In the genomic region with DNA sequence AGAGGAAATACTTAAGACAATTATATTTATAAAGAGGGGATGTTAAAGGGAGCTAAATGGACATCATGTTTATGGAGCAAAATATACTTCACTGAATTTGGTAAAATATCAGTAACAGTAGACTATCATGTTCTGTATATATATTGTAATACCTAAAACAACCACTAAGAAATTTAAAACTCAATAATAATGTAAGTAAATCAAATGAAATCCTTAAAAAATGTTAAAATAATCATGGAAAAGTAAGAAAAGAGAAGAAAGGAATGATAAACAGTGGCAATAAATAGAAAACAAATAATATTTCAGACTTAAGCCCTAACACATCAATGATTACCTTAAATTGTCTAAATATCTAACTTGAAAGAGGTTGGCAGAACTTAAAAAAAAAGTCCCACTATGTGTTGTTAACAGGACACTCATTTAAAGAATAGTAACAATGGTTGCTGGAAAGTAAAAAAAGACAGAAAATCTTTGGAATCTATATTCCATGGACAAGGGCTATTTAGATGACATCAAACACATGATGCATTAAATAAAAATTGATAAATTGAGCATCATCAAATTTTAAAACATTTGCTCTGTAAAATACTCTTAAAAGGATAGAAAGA, we compare ENCODE assay signal across 17 cellular contexts.
"Had no signal": no experiment of that assay in that cellular context is flagged by ENCODE, and none has a peak within 500 bp of the region (broad histone marks: within the 10 kb centered on the region; RNA-seq: fewer than 3 reads in every experiment).

No MANE protein-coding gene starts in this region.

- H3K27me3 Mint-ChIP-seq: activated CD4-positive, alpha-beta memory T cell treated with anti-CD3 and anti-CD28 coated beads for 36 hours; activated naive CD8-positive, alpha-beta T cell had no signal

- H3K9me3 Mint-ChIP-seq: activated CD4-positive, alpha-beta memory T cell treated with anti-CD3 and anti-CD28 coated beads for 36 hours had no signal

- H3K4me1 ChIP-seq: esophagus squamous epithelium, heart left ventricle, pancreas, tibial artery had no signal

- H3K4me3 Mint-ChIP-seq: activated CD4-positive, alpha-beta memory T cell treated with anti-CD3 and anti-CD28 coated beads for 36 hours; activated naive CD8-positive, alpha-beta T cell; activated T-cell treated with anti-CD3 and anti-CD28 coated beads, Interleukin-2, amount 50 U/mL, for 4 hours; natural killer cell; stimulated activated effector memory CD8-positive, alpha-beta T cell treated with anti-CD3 and anti-CD28 coated beads, Interleukin-12 subunit alpha, Interleukin-12 subunit beta, amount 100 ng/mL, for 72 hours had no signal

- ATAC-seq: activated T-cell treated with anti-CD3 and anti-CD28 coated beads, Interleukin-2, amount 50 U/mL, for 4 hours; heart left ventricle; natural killer cell; pancreas; stimulated activated effector memory CD8-positive, alpha-beta T cell treated with anti-CD3 and anti-CD28 coated beads, Interleukin-12 subunit alpha, Interleukin-12 subunit beta, amount 100 ng/mL, for 72 hours had no signal

- FAIRE-seq: endometrium, pancreas had no signal

- H3K4me1 Mint-ChIP-seq: natural killer cell; stimulated activated effector memory CD8-positive, alpha-beta T cell treated with anti-CD3 and anti-CD28 coated beads, Interleukin-12 subunit alpha, Interleukin-12 subunit beta, amount 100 ng/mL, for 72 hours had no signal

- H3K36me3 ChIP-seq: esophagus squamous epithelium, heart left ventricle, pancreas, tibial artery had no signal

- H3K27ac ChIP-seq: dorsolateral prefrontal cortex, esophagus squamous epithelium, heart left ventricle, pancreas, skin epidermis, tibial artery had no signal

- DNase-seq: activated CD4-positive, alpha-beta memory T cell treated with anti-CD3 and anti-CD28 coated beads for 36 hours; activated CD4-positive, alpha-beta T cell treated with anti-CD3 and anti-CD28 coated beads for 1 hour; activated effector memory CD4-positive, alpha-beta T cell treated with anti-CD3 and anti-CD28 coated beads, Interleukin-2, amount 50 U/mL, for 16 hours; activated T-cell treated with anti-CD3 and anti-CD28 coated beads, Interleukin-2, amount 50 U/mL, for 4 hours; dorsolateral prefrontal cortex; esophagus squamous epithelium; foreskin melanocyte; heart left ventricle; mammary epithelial cell; natural killer cell; pancreas; T-helper 9 cell; tibial artery had no signal

- H3K27ac Mint-ChIP-seq: activated CD4-positive, alpha-beta memory T cell treated with anti-CD3 and anti-CD28 coated beads for 36 hours; activated naive CD8-positive, alpha-beta T cell; natural killer cell; stimulated activated effector memory CD8-positive, alpha-beta T cell treated with anti-CD3 and anti-CD28 coated beads, Interleukin-12 subunit alpha, Interleukin-12 subunit beta, amount 100 ng/mL, for 72 hours had no signal

- H3K9me3 ChIP-seq: esophagus squamous epithelium, heart left ventricle, pancreas, tibial artery had no signal

- H3K36me3 Mint-ChIP-seq: activated CD4-positive, alpha-beta memory T cell treated with anti-CD3 and anti-CD28 coated beads for 36 hours; activated naive CD8-positive, alpha-beta T cell; natural killer cell; stimulated activated effector memory CD8-positive, alpha-beta T cell treated with anti-CD3 and anti-CD28 coated beads, Interleukin-12 subunit alpha, Interleukin-12 subunit beta, amount 100 ng/mL, for 72 hours had no signal

- H3K27me3 ChIP-seq: dorsolateral prefrontal cortex, esophagus squamous epithelium, heart left ventricle, pancreas, tibial artery had no signal

- H3K4me3 ChIP-seq: dorsolateral prefrontal cortex, esophagus squamous epithelium, heart left ventricle, pancreas, skin epidermis, tibial artery had no signal
